In genomic region chr1:2523891-2524609, GRCh38 we compare ENCODE assay signal across 11 cellular contexts. TPM values are rescaled to one million over a fixed set of nuclear protein-coding genes. Genes with fewer than 3 reads are reported as not detected.
A peak's percentile ranks its signal among the peaks of the same experiment; 100 is the strongest.
DNase-seq lines count a peak whose midpoint lies in the region; ATAC-seq and TF ChIP-seq lines count a peak whose summit lies in the region.
"Had no signal": no experiment of that assay in that cellular context is flagged by ENCODE, and none has a peak within 500 bp of the region (broad histone marks: within the 10 kb centered on the region; RNA-seq: fewer than 3 reads in every experiment).

No MANE protein-coding gene starts in this region.

- H3K9me2 ChIP-seq in PC-9 (ENCODE audit: insufficient read depth): no peaks in the 10 kb centered on the region

- peak; percentile 24 for TF ChIP-seq CTCF in CD4-positive, alpha-beta T cell (IDR thresholded peaks at IDR 0.05)
- TF ChIP-seq CTCF in PC-9 (conservative IDR thresholded peaks at IDR 0.05) (no peak), natural killer cell (IDR thresholded peaks at IDR 0.05) (no peak), GM20000 (IDR thresholded peaks at IDR 0.05; ENCODE audit: extremely low read depth, missing control alignments) (no peak)

- no peaks in the 10 kb centered on the region for H3K9me3 ChIP-seq in CD4-positive, alpha-beta T cell (ENCODE audit: control insufficient read depth, low read length)
- no peaks in the 10 kb centered on the region for H3K9me3 ChIP-seq in PC-9 (ENCODE audit: insufficient read depth, low read depth)
- H3K9me3 ChIP-seq: ovary had no signal

- H3K4me3 Mint-ChIP-seq in CD4-positive, alpha-beta T cell: peak overlapping the region; percentile 90
- H3K4me3 Mint-ChIP-seq in activated naive CD4-positive, alpha-beta T cell treated with anti-CD3 and anti-CD28 coated beads, Interleukin-2, amount 10 ng/mL, durations not matched to agents 7 days and 5 days: peak overlapping the region; percentile 89
- peak overlapping the region; percentile 97 for H3K4me3 Mint-ChIP-seq in natural killer cell

- peaks cover 18% of the 10 kb centered on the region for H3K4me1 ChIP-seq in PC-9 (replicated peaks; ENCODE audit: insufficient read depth)

- no peak overlapping the region for H2AFZ ChIP-seq in PC-9

- H3K36me3 ChIP-seq in PC-9 (ENCODE audit: low read depth): no peaks in the 10 kb centered on the region
- H3K36me3 ChIP-seq: ovary had no signal

- peaks cover 38% of the 10 kb centered on the region for H3K79me2 ChIP-seq in PC-9 (ENCODE audit: low read depth)

- no TSS peak for BruUV-seq in PC-9 (replicated peaks; lab: Mats Ljungman, UMichigan)

- peaks cover 37% of the 10 kb centered on the region for H3K36me3 Mint-ChIP-seq in CD4-positive, alpha-beta T cell (ENCODE audit: low read depth)
- peaks cover 34% of the 10 kb centered on the region for H3K36me3 Mint-ChIP-seq in activated naive CD4-positive, alpha-beta T cell treated with anti-CD3 and anti-CD28 coated beads, Interleukin-2, amount 10 ng/mL, durations not matched to agents 7 days and 5 days
- H3K36me3 Mint-ChIP-seq in natural killer cell: no peaks in the 10 kb centered on the region

- peaks cover 50% of the 10 kb centered on the region for H3K4me1 Mint-ChIP-seq in CD4-positive, alpha-beta T cell (ENCODE audit: low read depth)
- H3K4me1 Mint-ChIP-seq in activated naive CD4-positive, alpha-beta T cell treated with anti-CD3 and anti-CD28 coated beads, Interleukin-2, amount 10 ng/mL, durations not matched to agents 7 days and 5 days: peaks cover 47% of the 10 kb centered on the region
- peaks cover 24 to 46% of the 10 kb centered on the region in 2 donors for H3K4me1 Mint-ChIP-seq in natural killer cell

- peak overlapping the region; percentile 77; the same call in 1 of the 2 replicates for H3K4me2 ChIP-seq in PC-9

- H4K20me1 ChIP-seq in PC-9 (ENCODE audit: insufficient read depth): peaks cover 31% of the 10 kb centered on the region

- peaks cover 12% of the 10 kb centered on the region for H3K27me3 ChIP-seq in CD4-positive, alpha-beta T cell (ENCODE audit: control insufficient read depth, insufficient read depth, low read length)
- H3K27me3 ChIP-seq in PC-9 (ENCODE audit: insufficient read depth, low read depth): peaks cover 7% of the 10 kb centered on the region; the same call in 1 of the 2 replicates
- H3K27me3 ChIP-seq: ovary had no signal

- peak; percentile 18 for ATAC-seq in CD4-positive, alpha-beta T cell (ENCODE audit: poor library complexity)
- ATAC-seq in natural killer cell: no peak

- peak in 9 of 10 experiments; percentile 26 to 64 (median 50) for DNase-seq in CD4-positive, alpha-beta T cell
- no peak for DNase-seq in PC-9
- peak; percentile 81 for DNase-seq in activated naive CD4-positive, alpha-beta T cell treated with anti-CD3 and anti-CD28 coated beads, Interleukin-2, amount 10 ng/mL, durations not matched to agents 7 days and 5 days
- DNase-seq in natural killer cell: no peak
- DNase-seq in glomerular visceral epithelial cell (ENCODE audit: extremely low spot score): no peak
- DNase-seq in GM03348 (ENCODE audit: low spot score): no peak
- DNase-seq in GM20000 (ENCODE audit: low spot score): no peak
- no peak for DNase-seq in stimulated activated CD4-positive, alpha-beta T cell treated with anti-CD3 and anti-CD28 coated beads, Interleukin-4, amount 100 ng/mL, for 24 hours
- DNase-seq: foreskin melanocyte, NCI-H510A, ovary had no signal

- H3K27me3 Mint-ChIP-seq in CD4-positive, alpha-beta T cell: peaks cover 11% of the 10 kb centered on the region
- H3K27me3 Mint-ChIP-seq in activated naive CD4-positive, alpha-beta T cell treated with anti-CD3 and anti-CD28 coated beads, Interleukin-2, amount 10 ng/mL, durations not matched to agents 7 days and 5 days: peaks cover 24% of the 10 kb centered on the region
- peaks cover 0 to 8% of the 10 kb centered on the region in 2 donors for H3K27me3 Mint-ChIP-seq in natural killer cell (ENCODE audit: low read depth in 2 of 2)

- CTCF ChIA-PET in CD4-positive, alpha-beta T cell (lab: Charles Lee): interaction anchor here (0.7 to 4.2 kb wide), 10 partner anchors 15 to 132 kb away, joined by 3 to 37 read pairs (median 4); partner anchors contain the start of genes PRXL2B, RER1 and TNFRSF14
- CTCF ChIA-PET in PC-9 (lab: Charles Lee): no interaction called here
- CTCF ChIA-PET in activated naive CD4-positive, alpha-beta T cell treated with anti-CD3 and anti-CD28 coated beads, Interleukin-2, amount 10 ng/mL, durations not matched to agents 7 days and 5 days (lab: Charles Lee): interaction anchor here (1.2 to 1.8 kb wide), 6 partner anchors 22 to 111 kb away, joined by 3 to 15 read pairs (median 4); partner anchors contain the start of gene TNFRSF14

- peaks cover 6% of the 10 kb centered on the region; the same call in 1 of the 2 replicates for H3F3A ChIP-seq in PC-9 (ENCODE audit: insufficient read depth, low read depth)

- no peaks in the 10 kb centered on the region for H3K9me3 Mint-ChIP-seq in CD4-positive, alpha-beta T cell
- no peaks in the 10 kb centered on the region for H3K9me3 Mint-ChIP-seq in activated naive CD4-positive, alpha-beta T cell treated with anti-CD3 and anti-CD28 coated beads, Interleukin-2, amount 10 ng/mL, durations not matched to agents 7 days and 5 days
- no peaks in the 10 kb centered on the region for H3K9me3 Mint-ChIP-seq in natural killer cell

- no peak overlapping the region for H3K4me3 ChIP-seq in PC-9

- H3K27ac ChIP-seq in CD4-positive, alpha-beta T cell (ENCODE audit: low read depth, low read length): peak overlapping the region; percentile 76
- H3K27ac ChIP-seq in PC-9: no peak overlapping the region
- H3K27ac ChIP-seq: ovary had no signal

- POLR2A ChIA-PET in CD4-positive, alpha-beta T cell (lab: Charles Lee): interaction anchor here (0.6 to 8.5 kb wide), 10 partner anchors 17 to 335 kb away, joined by 3 to 164 read pairs (median 5); partner anchors contain the start of genes FAAP20, MORN1, PRXL2B and TNFRSF14
- POLR2A ChIA-PET in PC-9 (lab: Charles Lee; ENCODE audit: unreplicated experiment): no interaction called here

- intact Hi-C loops in CD4-positive, alpha-beta T cell (cut with DNase I, micrococcal nuclease): loop anchor here (2.0 to 10.0 kb wide), 3 partner anchors 55 to 1251 kb away; partner anchors contain the start of gene SMIM1 (in 1 of the 2)
- intact Hi-C loops in PC-9 (cut with micrococcal nuclease; ENCODE audit: unreplicated experiment): no loop called here
- intact Hi-C loops in natural killer cell (cut with micrococcal nuclease): no loop called here

- H3K27ac Mint-ChIP-seq in CD4-positive, alpha-beta T cell: peak overlapping the region; percentile 91
- peak overlapping the region; percentile 99 for H3K27ac Mint-ChIP-seq in activated naive CD4-positive, alpha-beta T cell treated with anti-CD3 and anti-CD28 coated beads, Interleukin-2, amount 10 ng/mL, durations not matched to agents 7 days and 5 days
- peak overlapping the region; percentile 65 to 93 for H3K27ac Mint-ChIP-seq in natural killer cell

RNA-seq across cellular contexts. Expression of gene PANK4, which starts 2.3 kb away (rescaled TPM):
- 10 to 100 TPM; 42.9 to 47.0 TPM for total RNA-seq in CD4-positive, alpha-beta T cell
- 20.5 and 33.4 TPM in 2 replicates for total RNA-seq in PC-9 (2021)
- 10 to 100 TPM; 48.2 to 75.7 (median 61.8) TPM for total RNA-seq in natural killer cell

RNA-seq across cellular contexts. Expression of gene HES5, which starts 6.0 kb away (rescaled TPM):
- not detected for total RNA-seq in CD4-positive, alpha-beta T cell
- total RNA-seq in PC-9 (2021) (not detected in 2 replicates), natural killer cell (not detected)

RNA-seq across cellular contexts. Expression of gene TNFRSF14, which starts 32.1 kb away (rescaled TPM):
- total RNA-seq in CD4-positive, alpha-beta T cell: 100 to 1,000 TPM; 191 to 194 TPM
- total RNA-seq in PC-9 (2021): 9.9 and 13.8 TPM in 2 replicates
- 100 to 1,000 TPM; 228 to 266 (median 262) TPM for total RNA-seq in natural killer cell

RNA-seq across cellular contexts. Expression of gene PLCH2, which starts 48.0 kb away (rescaled TPM):
- total RNA-seq in CD4-positive, alpha-beta T cell: 10 to 100 TPM; 47.6 to 48.1 TPM
- 0.98 and 1.5 TPM in 2 replicates for total RNA-seq in PC-9 (2021)
- 100 to 1,000 TPM in 2 of 3 donors, 10 to 100 TPM in 1; 77.1 to 116 (median 106) TPM for total RNA-seq in natural killer cell

Comparison
In these comparisons a context has a peak if more than half of its experiments do, and no peak if none do; other contexts are left out.
1. DNase-seq: peak in CD4-positive, alpha-beta T cell (9 of 10) and activated naive CD4-positive, alpha-beta T cell treated with anti-CD3 and anti-CD28 coated beads, Interleukin-2, amount 10 ng/mL, durations not matched to agents 7 days and 5 days (single experiment); none in PC-9 (0 of 2), natural killer cell (single experiment), glomerular visceral epithelial cell (single experiment), GM03348 (single experiment), GM20000 (single experiment) and stimulated activated CD4-positive, alpha-beta T cell treated with anti-CD3 and anti-CD28 coated beads, Interleukin-4, amount 100 ng/mL, for 24 hours (single experiment).
2. RNA of gene TNFRSF14, which starts 32.1 kb away (total RNA-seq): 228 to 266 TPM in natural killer cell and 191 to 194 TPM in CD4-positive, alpha-beta T cell; 9.9 to 13.8 TPM in PC-9; every median in the first group is over 10 times any median in the second.
3. intact Hi-C loops: an anchor here in CD4-positive, alpha-beta T cell (2.0 to 10.0 kb wide); none called in PC-9 and natural killer cell.
4. Peak in every context shown above with its lines, with median percentiles within 50 percentile points of each other: H3K27ac Mint-ChIP-seq and H3K4me3 Mint-ChIP-seq.